In genomic region chr12:110802489-110802888, GRCh38 we compare ENCODE assay signal across 9 cellular contexts. TPM values are rescaled to one million over a fixed set of nuclear protein-coding genes. Genes with fewer than 3 reads are reported as not detected.
"Had no signal": no experiment of that assay in that cellular context is flagged by ENCODE, and none has a peak within 500 bp of the region (broad histone marks: within the 10 kb centered on the region; RNA-seq: fewer than 3 reads in every experiment).

No MANE protein-coding gene starts in this region.

- ATAC-seq: GM12878 had no signal

- DNase-seq: GDM1, GF-D8 had no signal

- FAIRE-seq: G401.6, GM12878, GM12891, GM12892, GM18507, GM19239 had no signal

- H3K4me3 ChIP-seq: GM12878 had no signal

RNA-seq across cellular contexts. Expression of gene CCDC63, which starts 44.3 kb away (rescaled TPM):
- total RNA-seq: G401, GM12878 had no signal
- polyA plus RNA-seq: GM12878 had no signal
